ENCODE assay signal across 31 cellular contexts in genomic region chr3:4768521-4768920, GRCh38.
"Had no signal": no experiment of that assay in that cellular context is flagged by ENCODE, and none has a peak within 500 bp of the region (broad histone marks: within the 10 kb centered on the region; RNA-seq: fewer than 3 reads in every experiment).

No MANE protein-coding gene starts in this region.

- H3K27ac Mint-ChIP-seq: activated B cell treated with CpG ODN at 0.5 μM for 24 hours; activated CD4-positive, alpha-beta memory T cell treated with anti-CD3 and anti-CD28 coated beads, Interleukin-2, amount 10 ng/mL, durations not matched to agents 7 days and 5 days; activated CD8-positive, alpha-beta memory T cell treated with anti-CD3 and anti-CD28 coated beads, Interleukin-2, amount 10 ng/mL, durations not matched to agents 7 days and 5 days; activated naive CD4-positive, alpha-beta T cell treated with anti-CD3 and anti-CD28 coated beads, Interleukin-2, amount 10 ng/mL, durations not matched to agents 7 days and 5 days; activated naive CD8-positive, alpha-beta T cell treated with anti-CD3 and anti-CD28 coated beads, Interleukin-2, amount 10 ng/mL, durations not matched to agents 7 days and 5 days; brain; T-helper 2 cell treated with Interferon-gamma antibody and Interleukin-4, amounts not matched to agents 5 μg/mL and 100 μg/mL, for 36 hours had no signal

- H3K9me3 ChIP-seq: ascending aorta, breast epithelium, colonic mucosa had no signal

- H3K4me1 Mint-ChIP-seq: activated B cell treated with CpG ODN at 0.5 μM for 24 hours, brain had no signal

- H3K9me3 Mint-ChIP-seq: activated B cell treated with CpG ODN at 0.5 μM for 24 hours had no signal

- H3K36me3 ChIP-seq: breast epithelium, cardiac muscle cell, colonic mucosa, WERI-Rb-1 had no signal

- H3K4me3 Mint-ChIP-seq: activated B cell treated with CpG ODN at 0.5 μM for 24 hours; activated CD4-positive, alpha-beta memory T cell treated with anti-CD3 and anti-CD28 coated beads, Interleukin-2, amount 10 ng/mL, durations not matched to agents 7 days and 5 days; activated CD8-positive, alpha-beta memory T cell treated with anti-CD3 and anti-CD28 coated beads, Interleukin-2, amount 10 ng/mL, durations not matched to agents 7 days and 5 days; activated naive CD4-positive, alpha-beta T cell treated with anti-CD3 and anti-CD28 coated beads, Interleukin-2, amount 10 ng/mL, durations not matched to agents 7 days and 5 days; activated naive CD8-positive, alpha-beta T cell treated with anti-CD3 and anti-CD28 coated beads, Interleukin-2, amount 10 ng/mL, durations not matched to agents 7 days and 5 days; activated T-cell treated with anti-CD3 and anti-CD28 coated beads, Interleukin-2, amount 50 U/mL, for 4 hours; brain; T-helper 17 cell; T-helper 2 cell treated with Interferon-gamma antibody and Interleukin-4, amounts not matched to agents 5 μg/mL and 100 μg/mL, for 36 hours had no signal

- H3K27me3 Mint-ChIP-seq: activated B cell treated with CpG ODN at 0.5 μM for 24 hours; activated CD4-positive, alpha-beta memory T cell treated with anti-CD3 and anti-CD28 coated beads, Interleukin-2, amount 10 ng/mL, durations not matched to agents 7 days and 5 days; activated CD8-positive, alpha-beta memory T cell treated with anti-CD3 and anti-CD28 coated beads, Interleukin-2, amount 10 ng/mL, durations not matched to agents 7 days and 5 days; activated naive CD4-positive, alpha-beta T cell treated with anti-CD3 and anti-CD28 coated beads, Interleukin-2, amount 10 ng/mL, durations not matched to agents 7 days and 5 days; activated naive CD8-positive, alpha-beta T cell treated with anti-CD3 and anti-CD28 coated beads, Interleukin-2, amount 10 ng/mL, durations not matched to agents 7 days and 5 days; T-helper 17 cell had no signal

- H3K27ac ChIP-seq: ascending aorta, cardiac muscle cell, colonic mucosa, epithelial cell of prostate, esophagus squamous epithelium, gastroesophageal sphincter, heart right ventricle, WERI-Rb-1 had no signal

- ATAC-seq: activated CD4-positive, CD25-positive, alpha-beta regulatory T cell treated with anti-CD3 and anti-CD28 coated beads, Interleukin-2, amount 50 U/mL, for 24 hours; activated CD8-positive, alpha-beta memory T cell treated with anti-CD3 and anti-CD28 coated beads, Interleukin-2, amount 10 ng/mL, durations not matched to agents 7 days and 5 days; activated naive CD4-positive, alpha-beta T cell treated with anti-CD3 and anti-CD28 coated beads, Interleukin-2, amount 50 U/mL, for 72 hours; activated T-cell treated with anti-CD3 and anti-CD28 coated beads, Interleukin-2, amount 50 U/mL, for 4 hours; gastroesophageal sphincter; heart right ventricle; T-helper 17 cell had no signal

- DNase-seq: activated B cell treated with CpG ODN at 0.5 μM for 24 hours; activated CD4-positive, alpha-beta memory T cell treated with anti-CD3 and anti-CD28 coated beads, Interleukin-2, amount 10 ng/mL, durations not matched to agents 7 days and 5 days; activated CD4-positive, alpha-beta T cell treated with anti-CD3 and anti-CD28 coated beads for 48 hours; activated CD4-positive, alpha-beta T cell treated with anti-CD3 and anti-CD28 coated beads, Interleukin-2, amount 50 U/mL, for 4 hours; activated CD8-positive, alpha-beta memory T cell treated with anti-CD3 and anti-CD28 coated beads, Interleukin-2, amount 10 ng/mL, durations not matched to agents 7 days and 5 days; activated CD8-positive, alpha-beta memory T cell treated with anti-CD3 and anti-CD28 coated beads, Interleukin-2, amount 50 U/mL, for 4 hours; activated gamma-delta T cell; activated naive CD4-positive, alpha-beta T cell; activated naive CD4-positive, alpha-beta T cell treated with anti-CD3 and anti-CD28 coated beads, Interleukin-2, amount 10 ng/mL, durations not matched to agents 7 days and 5 days; activated naive CD8-positive, alpha-beta T cell treated with anti-CD3 and anti-CD28 coated beads, Interleukin-2, amount 10 ng/mL, durations not matched to agents 7 days and 5 days; activated T-cell treated with anti-CD3 and anti-CD28 coated beads, Interleukin-2, amount 50 U/mL, for 4 hours; central memory CD4-positive, alpha-beta T cell; cerebellar nuclear complex; colonic mucosa; effector CD8-positive, alpha-beta T cell; esophagus squamous epithelium; foreskin melanocyte; heart right ventricle; T-helper 1 cell; T-helper 17 cell; T1000; WERI-Rb-1 had no signal

- H3K27me3 ChIP-seq: ascending aorta, breast epithelium, cardiac muscle cell, colonic mucosa, esophagus squamous epithelium, gastroesophageal sphincter, heart right ventricle had no signal

- H3K4me3 ChIP-seq: ascending aorta, breast epithelium, cardiac muscle cell, colonic mucosa, esophagus squamous epithelium, gastroesophageal sphincter, heart right ventricle had no signal
